Comparison of ENCODE assay signal across 8 cellular contexts in the genomic region with DNA sequence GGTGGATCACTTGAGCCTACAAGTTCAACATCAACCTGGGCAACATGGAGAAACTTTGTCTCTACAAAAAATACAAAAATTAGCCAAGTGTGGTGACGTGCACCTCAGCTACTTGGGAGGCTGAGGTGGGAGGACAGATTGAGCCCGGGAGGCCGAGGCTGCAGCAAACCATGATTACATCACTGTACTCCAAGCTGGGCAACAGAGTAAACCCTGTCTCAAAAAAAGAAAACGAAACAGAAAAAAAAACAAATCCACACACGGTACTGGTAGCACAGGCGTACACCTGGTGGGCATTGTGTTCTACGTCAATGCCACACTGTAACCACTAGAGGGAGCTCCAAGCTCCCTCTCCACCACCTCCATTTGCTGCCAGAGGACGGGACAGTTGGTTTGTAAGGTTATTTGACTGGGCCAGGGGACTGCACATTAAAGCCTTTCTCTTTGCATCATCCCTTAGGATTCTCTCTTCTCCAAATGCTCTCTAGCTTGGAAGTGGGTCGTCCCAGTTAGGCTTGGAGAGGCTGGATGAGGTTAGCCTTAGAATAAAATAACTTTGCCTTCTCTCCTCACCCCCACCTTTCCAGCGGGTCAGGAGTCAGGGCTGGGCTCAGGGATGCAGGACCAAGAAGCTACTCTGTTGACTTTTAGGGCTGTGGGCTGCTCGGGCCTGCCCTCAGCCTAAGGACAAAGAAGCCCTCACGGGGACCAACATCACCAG.
DNase-seq lines count a peak whose midpoint lies in the region; ATAC-seq and TF ChIP-seq lines count a peak whose summit lies in the region.

No MANE protein-coding gene starts in this region.

- H3K36me3 ChIP-seq in Peyer's patch: peaks cover 0 to 5% (median 0%) of the 10 kb centered on the region in 3 donors
- peaks cover 4 to 86% of the 10 kb centered on the region in 2 donors for H3K36me3 ChIP-seq in gastroesophageal sphincter

- peak; percentile 85 for DNase-seq in ELF-1 (ENCODE audit: low read depth, low spot score)
- peak in 2 of 3 donors; percentile 25 to 70 for DNase-seq in Peyer's patch
- DNase-seq in activated T-helper 9 cell treated with anti-CD3 and anti-CD28 coated beads, Interleukin-2, amount 50 U/mL, for 16 hours (ENCODE audit: low read depth): peak; percentile 3
- DNase-seq in progenitor cell of endocrine pancreas (ENCODE audit: low spot score, unreplicated experiment): peak; percentile 23
- no peak for DNase-seq in GF-D8 (lab: John Stamatoyannopoulos, UW)

- ATAC-seq in GM19455 (IDR thresholded peaks at IDR 0.05; ENCODE audit: unreplicated experiment): peak; percentile 78
- peak; percentile 70 for ATAC-seq in HG03457 (IDR thresholded peaks at IDR 0.05; ENCODE audit: unreplicated experiment)
- peak; percentile 50 for ATAC-seq in gastroesophageal sphincter

- H3K4me3 Mint-ChIP-seq in progenitor cell of endocrine pancreas (ENCODE audit: low read depth): no peak overlapping the region

- no peak overlapping the region for H3K4me3 ChIP-seq in Peyer's patch
- no peak overlapping the region for H3K4me3 ChIP-seq in gastroesophageal sphincter

- H3K9me3 Mint-ChIP-seq in progenitor cell of endocrine pancreas (ENCODE audit: low read depth): no peaks in the 10 kb centered on the region

- TF ChIP-seq CTCF in Peyer's patch (IDR thresholded peaks at IDR 0.05) (peak; percentile 78 to 97 (median 94)), gastroesophageal sphincter (IDR thresholded peaks at IDR 0.05) (peak; percentile 93 to 96 (median 94)), progenitor cell of endocrine pancreas (IDR thresholded peaks at IDR 0.05; ENCODE audit: unreplicated experiment) (peak; percentile 95)

- H3K27ac ChIP-seq in Peyer's patch (peak overlapping the region in 2 of 4 donors; percentile 27 to 50), gastroesophageal sphincter (peak overlapping the region; percentile 75 to 97 (median 87))

- H3K9me3 ChIP-seq in Peyer's patch (no peaks in the 10 kb centered on the region), gastroesophageal sphincter (no peaks in the 10 kb centered on the region)

- WGBS in gastroesophageal sphincter (ENCODE audit: low coverage in 1 of 2), 2 donors: 14 to 18% methylated on average over 8 to 9 of the region's 12 CpGs

- H3K27me3 Mint-ChIP-seq in progenitor cell of endocrine pancreas: peaks cover 8% of the 10 kb centered on the region

- H3K4me1 ChIP-seq in Peyer's patch (peaks cover 0 to 8% (median 0%) of the 10 kb centered on the region in 4 donors), gastroesophageal sphincter (peaks cover 0 to 100% (median 20%) of the 10 kb centered on the region in 3 donors)

- TF ChIP-seq EP300 in gastroesophageal sphincter (IDR thresholded peaks at IDR 0.05): no peak

- H3K36me3 Mint-ChIP-seq in progenitor cell of endocrine pancreas (ENCODE audit: insufficient read depth): peaks cover 5% of the 10 kb centered on the region

- H3K27ac Mint-ChIP-seq in progenitor cell of endocrine pancreas: no peak overlapping the region

- H3K27me3 ChIP-seq in Peyer's patch (no peaks in the 10 kb centered on the region), gastroesophageal sphincter (no peaks in the 10 kb centered on the region)

- TF ChIP-seq POLR2A in Peyer's patch (IDR thresholded peaks at IDR 0.05) (no peak), gastroesophageal sphincter (IDR thresholded peaks at IDR 0.05) (no peak)

- peaks cover 12% of the 10 kb centered on the region for H3K4me1 Mint-ChIP-seq in progenitor cell of endocrine pancreas (ENCODE audit: low read depth)
